ENCODE assay signal across 10 cellular contexts in genomic region chr11:11179239-11179638, GRCh38.
DNase-seq lines count a peak whose midpoint lies in the region; ATAC-seq, FAIRE-seq and TF ChIP-seq lines count a peak whose summit lies in the region.
"Had no signal": no experiment of that assay in that cellular context is flagged by ENCODE, and none has a peak within 500 bp of the region (broad histone marks: within the 10 kb centered on the region; RNA-seq: fewer than 3 reads in every experiment).

No MANE protein-coding gene starts in this region.

- H3K27ac ChIP-seq in uterus, result peak overlapping the region; percentile 62 to 77

- H3K9me3 ChIP-seq in uterus, result no peaks in the 10 kb centered on the region

- no peaks in the 10 kb centered on the region for H3K9me3 Mint-ChIP-seq in activated naive CD4-positive, alpha-beta T cell treated with anti-CD3 and anti-CD28 coated beads, Interleukin-2, amount 50 U/mL, for 72 hours

- H3K27me3 ChIP-seq in bronchial epithelial cell (ENCODE audit: control insufficient read depth, insufficient read depth, low read length) (no peaks in the 10 kb centered on the region), uterus (no peaks in the 10 kb centered on the region)

- no peak for ATAC-seq in activated naive CD4-positive, alpha-beta T cell treated with anti-CD3 and anti-CD28 coated beads, Interleukin-2, amount 50 U/mL, for 72 hours
- ATAC-seq in GM18909 (IDR thresholded peaks at IDR 0.05; ENCODE audit: poor library complexity, unreplicated experiment), result no peak

- DNase-seq in NCI-H2227 (lab: John Stamatoyannopoulos, UW; ENCODE audit: unreplicated experiment), result peak; percentile 22
- DNase-seq in NCI-H2227 treated with DMSO at 0.1 percent for 48 hours (lab: John Stamatoyannopoulos, UW), result no peak
- peak; percentile 70 for DNase-seq in bronchial epithelial cell (ENCODE audit: low read depth)
- peak; percentile 88 for DNase-seq in medulla oblongata (ENCODE audit: extremely low spot score)
- DNase-seq in uterus, result no peak
- DNase-seq in DMS114 treated with DMSO at 0.1 percent for 48 hours (lab: John Stamatoyannopoulos, UW; ENCODE audit: unreplicated experiment), result no peak
- no peak for DNase-seq in activated naive CD4-positive, alpha-beta T cell treated with anti-CD3 and anti-CD28 coated beads, Interleukin-2, amount 50 U/mL, for 72 hours (ENCODE audit: low spot score in 2 of 2)

- no peaks in the 10 kb centered on the region for H3K36me3 Mint-ChIP-seq in activated naive CD4-positive, alpha-beta T cell treated with anti-CD3 and anti-CD28 coated beads, Interleukin-2, amount 50 U/mL, for 72 hours

- FAIRE-seq in bronchial epithelial cell (lab: Jason Lieb, UNC), result no peak
- FAIRE-seq: TTC549 had no signal

- H3K36me3 ChIP-seq in bronchial epithelial cell (ENCODE audit: control insufficient read depth, insufficient read depth, low read length) (no peaks in the 10 kb centered on the region), uterus (no peaks in the 10 kb centered on the region)

- no peak for TF ChIP-seq POLR2A in uterus (IDR thresholded peaks at IDR 0.05)

- H3K4me1 ChIP-seq in uterus, result no peaks in the 10 kb centered on the region

- H3K27ac Mint-ChIP-seq in activated naive CD4-positive, alpha-beta T cell treated with anti-CD3 and anti-CD28 coated beads, Interleukin-2, amount 50 U/mL, for 72 hours, result no peak overlapping the region
- H3K27ac Mint-ChIP-seq: B cell had no signal

- TF ChIP-seq CTCF in bronchial epithelial cell (IDR thresholded peaks at IDR 0.05; ENCODE audit: insufficient read depth, low read length, severe bottlenecking) (no peak), uterus (IDR thresholded peaks at IDR 0.05) (no peak)

- intact Hi-C loops in uterus (cut with DNase I; ENCODE audit: low total_unique reads), result no loop called here

- H3K4me3 ChIP-seq in bronchial epithelial cell (ENCODE audit: low read depth, low read length), result no peak overlapping the region
- no peak overlapping the region for H3K4me3 ChIP-seq in uterus

Comparison
In these comparisons a context has a peak if more than half of its experiments do, and no peak if none do; other contexts are left out.
1. DNase-seq: peak in NCI-H2227 (single experiment), bronchial epithelial cell (single experiment) and medulla oblongata (single experiment); none in NCI-H2227 treated with DMSO at 0.1 percent for 48 hours (single experiment), uterus (0 of 2), DMS114 treated with DMSO at 0.1 percent for 48 hours (single experiment) and activated naive CD4-positive, alpha-beta T cell treated with anti-CD3 and anti-CD28 coated beads, Interleukin-2, amount 50 U/mL, for 72 hours (0 of 2).